Comparison of ENCODE assay signal across 17 cellular contexts in the genomic region with DNA sequence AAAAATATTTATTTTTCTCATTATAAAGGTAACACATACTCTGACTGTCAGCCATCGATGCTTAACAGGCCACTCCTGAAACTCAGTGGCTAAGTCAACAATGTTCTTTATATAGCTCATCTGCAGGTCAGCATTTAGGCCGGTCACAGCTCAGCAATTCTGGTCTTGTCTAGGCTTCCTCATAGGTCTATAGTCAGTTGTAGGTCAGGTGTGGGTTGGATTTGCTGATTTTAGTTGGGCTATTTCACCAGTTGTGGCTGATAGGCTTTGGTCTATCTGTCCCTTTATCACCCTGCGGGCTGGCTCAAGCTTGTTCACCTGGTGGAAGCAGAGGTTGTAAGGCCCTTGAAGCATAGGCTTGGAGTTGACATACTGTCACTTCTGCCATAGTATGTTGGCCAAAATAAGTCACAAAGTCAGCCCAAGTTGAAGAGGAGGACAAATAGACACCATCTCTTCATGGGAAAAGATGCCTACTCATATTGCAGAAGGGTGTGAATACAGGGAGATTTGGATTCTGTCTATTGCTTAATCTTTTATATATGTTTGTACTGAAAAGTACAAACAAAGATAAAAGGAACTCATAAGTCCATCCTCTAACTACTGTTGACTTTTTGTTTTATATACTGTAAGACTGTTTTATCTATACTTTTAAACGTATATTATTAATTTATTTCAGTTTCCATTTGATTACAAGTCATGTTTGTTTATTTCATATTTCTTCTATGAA.
DNase-seq lines count a peak whose midpoint lies in the region; ATAC-seq and TF ChIP-seq lines count a peak whose summit lies in the region.
"Had no signal": no experiment of that assay in that cellular context is flagged by ENCODE, and none has a peak within 500 bp of the region (broad histone marks: within the 10 kb centered on the region; RNA-seq: fewer than 3 reads in every experiment).

No MANE protein-coding gene starts in this region.

- H3K36me3 ChIP-seq in PC-9 (ENCODE audit: low read depth) = no peaks in the 10 kb centered on the region
- H3K36me3 ChIP-seq: gastroesophageal sphincter had no signal

- H2AFZ ChIP-seq in PC-9 = no peak overlapping the region
- H2AFZ ChIP-seq: neural progenitor cell had no signal

- H3F3A ChIP-seq in PC-9 (ENCODE audit: insufficient read depth, low read depth) = peaks cover 9% of the 10 kb centered on the region

- H3K4me1 Mint-ChIP-seq in osteocyte (ENCODE audit: unreplicated experiment) (peaks cover 17% of the 10 kb centered on the region), progenitor cell of endocrine pancreas (ENCODE audit: low read depth) (peaks cover 5% of the 10 kb centered on the region)
- no peaks in the 10 kb centered on the region for H3K4me1 Mint-ChIP-seq in activated CD4-positive, alpha-beta T cell treated with anti-CD3 and anti-CD28 coated beads, Interleukin-2, amount 10 ng/mL, durations not matched to agents 7 days and 5 days
- H3K4me1 Mint-ChIP-seq: activated B cell treated with CpG ODN at 0.5 μM for 24 hours, neural progenitor cell had no signal

- no peaks in the 10 kb centered on the region for H3K79me2 ChIP-seq in PC-9 (ENCODE audit: low read depth)

- no TSS peak for BruUV-seq in PC-9 (replicated peaks; lab: Mats Ljungman, UMichigan)

- H4K20me1 ChIP-seq in PC-9 (ENCODE audit: insufficient read depth) = no peaks in the 10 kb centered on the region

- TF ChIP-seq CTCF in PC-9 (conservative IDR thresholded peaks at IDR 0.05) (no peak), osteocyte (IDR thresholded peaks at IDR 0.05) (no peak), progenitor cell of endocrine pancreas (IDR thresholded peaks at IDR 0.05; ENCODE audit: unreplicated experiment) (no peak)

- peaks cover 6% of the 10 kb centered on the region for H3K9me3 Mint-ChIP-seq in osteocyte (ENCODE audit: unreplicated experiment)
- H3K9me3 Mint-ChIP-seq in activated CD4-positive, alpha-beta T cell treated with anti-CD3 and anti-CD28 coated beads, Interleukin-2, amount 10 ng/mL, durations not matched to agents 7 days and 5 days = no peaks in the 10 kb centered on the region
- no peaks in the 10 kb centered on the region for H3K9me3 Mint-ChIP-seq in progenitor cell of endocrine pancreas (ENCODE audit: low read depth)

- no peak overlapping the region for H3K4me3 ChIP-seq in PC-9
- H3K4me3 ChIP-seq: gastroesophageal sphincter, neural progenitor cell, tibial artery had no signal

- intact Hi-C loops in PC-9 (cut with micrococcal nuclease; ENCODE audit: unreplicated experiment) = no loop called here

- DNase-seq in PC-9 = no peak
- no peak for DNase-seq in osteocyte (ENCODE audit: extremely low spot score, unreplicated experiment)
- DNase-seq in pons (ENCODE audit: low spot score) = no peak
- no peak for DNase-seq in cerebellar cortex (ENCODE audit: low spot score)
- DNase-seq in activated CD4-positive, alpha-beta T cell treated with anti-CD3 and anti-CD28 coated beads, Interleukin-2, amount 10 ng/mL, durations not matched to agents 7 days and 5 days = no peak
- DNase-seq in progenitor cell of endocrine pancreas (ENCODE audit: low spot score, unreplicated experiment) = no peak
- DNase-seq: activated B cell treated with CpG ODN at 0.5 μM for 24 hours; activated T-cell treated with anti-CD3 and anti-CD28 coated beads for 4 hours; amygdala; CD8-positive, alpha-beta T cell; MV-4-11; NCI-H774; tibial artery had no signal

- H3K27me3 Mint-ChIP-seq in osteocyte (ENCODE audit: unreplicated experiment) = no peaks in the 10 kb centered on the region
- H3K27me3 Mint-ChIP-seq in activated CD4-positive, alpha-beta T cell treated with anti-CD3 and anti-CD28 coated beads, Interleukin-2, amount 10 ng/mL, durations not matched to agents 7 days and 5 days = no peaks in the 10 kb centered on the region
- no peaks in the 10 kb centered on the region for H3K27me3 Mint-ChIP-seq in progenitor cell of endocrine pancreas
- H3K27me3 Mint-ChIP-seq: activated B cell treated with CpG ODN at 0.5 μM for 24 hours had no signal

- peaks cover 11% of the 10 kb centered on the region for H3K36me3 Mint-ChIP-seq in osteocyte (ENCODE audit: unreplicated experiment)
- H3K36me3 Mint-ChIP-seq in activated CD4-positive, alpha-beta T cell treated with anti-CD3 and anti-CD28 coated beads, Interleukin-2, amount 10 ng/mL, durations not matched to agents 7 days and 5 days (ENCODE audit: low read depth) = peaks cover 9% of the 10 kb centered on the region
- H3K36me3 Mint-ChIP-seq in progenitor cell of endocrine pancreas (ENCODE audit: insufficient read depth) = peaks cover 3% of the 10 kb centered on the region

- no peaks in the 10 kb centered on the region; the same call in 1 of the 2 replicates for H3K9me3 ChIP-seq in PC-9 (ENCODE audit: insufficient read depth, low read depth)
- H3K9me3 ChIP-seq: tibial artery had no signal

- H3K27ac ChIP-seq in PC-9 = peak overlapping the region; percentile 84
- H3K27ac ChIP-seq: gastroesophageal sphincter, neural progenitor cell, tibial artery had no signal

- CTCF ChIA-PET in PC-9 (lab: Charles Lee) = no interaction called here
- CTCF ChIA-PET in activated CD4-positive, alpha-beta T cell treated with anti-CD3 and anti-CD28 coated beads, Interleukin-2, amount 10 ng/mL, durations not matched to agents 7 days and 5 days (lab: Charles Lee) = no interaction called here

- peak overlapping the region; percentile 69 for H3K4me2 ChIP-seq in PC-9
- H3K4me2 ChIP-seq: neural progenitor cell had no signal

- H3K4me3 Mint-ChIP-seq in osteocyte (ENCODE audit: unreplicated experiment) (no peak overlapping the region), progenitor cell of endocrine pancreas (ENCODE audit: low read depth) (no peak overlapping the region)
- no peak overlapping the region for H3K4me3 Mint-ChIP-seq in activated CD4-positive, alpha-beta T cell treated with anti-CD3 and anti-CD28 coated beads, Interleukin-2, amount 10 ng/mL, durations not matched to agents 7 days and 5 days
- H3K4me3 Mint-ChIP-seq: activated B cell treated with CpG ODN at 0.5 μM for 24 hours; CD8-positive, alpha-beta T cell; neural progenitor cell had no signal

- peak overlapping the region; percentile 67 for H3K27ac Mint-ChIP-seq in osteocyte (ENCODE audit: unreplicated experiment)
- no peak overlapping the region for H3K27ac Mint-ChIP-seq in activated CD4-positive, alpha-beta T cell treated with anti-CD3 and anti-CD28 coated beads, Interleukin-2, amount 10 ng/mL, durations not matched to agents 7 days and 5 days
- H3K27ac Mint-ChIP-seq in progenitor cell of endocrine pancreas = no peak overlapping the region
- H3K27ac Mint-ChIP-seq: activated B cell treated with CpG ODN at 0.5 μM for 24 hours; CD8-positive, alpha-beta T cell; neural progenitor cell had no signal

- POLR2A ChIA-PET in PC-9 (lab: Charles Lee; ENCODE audit: unreplicated experiment) = interaction anchor here (0.6 to 0.7 kb wide), 3 partner anchors 10 to 1125 kb away, joined by 4 to 7 read pairs (median 6); no protein-coding TSS in a partner anchor
- POLR2A ChIA-PET in activated CD4-positive, alpha-beta T cell treated with anti-CD3 and anti-CD28 coated beads, Interleukin-2, amount 10 ng/mL, durations not matched to agents 7 days and 5 days (lab: Charles Lee) = no interaction called here

- no peaks in the 10 kb centered on the region for H3K9me2 ChIP-seq in PC-9 (ENCODE audit: insufficient read depth)

- ATAC-seq in GM18517 (IDR thresholded peaks at IDR 0.05; ENCODE audit: unreplicated experiment) (peak; percentile 82), HG02763 (IDR thresholded peaks at IDR 0.05; ENCODE audit: unreplicated experiment) (peak; percentile 66)
- ATAC-seq: CD8-positive, alpha-beta T cell; gastroesophageal sphincter had no signal

- H3K27me3 ChIP-seq in PC-9 (ENCODE audit: insufficient read depth, low read depth) = no peaks in the 10 kb centered on the region
- H3K27me3 ChIP-seq: gastroesophageal sphincter, neural progenitor cell, tibial artery had no signal

- peaks cover 27% of the 10 kb centered on the region for H3K4me1 ChIP-seq in PC-9 (replicated peaks; ENCODE audit: insufficient read depth)
- H3K4me1 ChIP-seq: gastroesophageal sphincter, neural progenitor cell had no signal
